Comparison of ENCODE assay signal across 34 cellular contexts in the genomic region with DNA sequence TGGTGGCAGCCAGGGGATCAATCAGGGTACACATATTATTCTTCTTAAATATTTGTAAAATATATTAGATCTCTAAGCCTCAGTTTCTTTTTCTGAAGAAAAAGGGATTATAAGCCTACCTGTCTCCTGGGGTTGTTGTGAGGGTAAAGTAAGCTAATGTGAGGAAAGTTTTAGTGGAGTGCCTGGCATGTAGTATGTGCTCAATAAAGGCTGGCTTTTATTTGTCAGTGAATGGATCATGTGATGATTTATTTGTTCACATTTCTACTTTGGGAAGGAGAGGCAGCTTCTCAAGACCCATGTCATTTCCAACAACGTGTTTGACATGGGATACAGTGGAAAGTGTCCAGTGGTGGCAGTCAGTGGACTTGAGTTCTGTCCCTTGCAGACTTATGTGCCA.
"Had no signal": no experiment of that assay in that cellular context is flagged by ENCODE, and none has a peak within 500 bp of the region (broad histone marks: within the 10 kb centered on the region; RNA-seq: fewer than 3 reads in every experiment).

No MANE protein-coding gene starts in this region.

- FAIRE-seq: astrocyte, bronchial epithelial cell had no signal

- H3K4me3 ChIP-seq: adrenal gland, ascending aorta, body of pancreas, breast epithelium, cardiac muscle cell had no signal

- ATAC-seq: activated naive CD4-positive, alpha-beta T cell treated with anti-CD3 and anti-CD28 coated beads, Interleukin-2, amount 50 U/mL, for 72 hours; activated naive CD8-positive, alpha-beta T cell treated with anti-CD3 and anti-CD28 coated beads, Interleukin-2, amount 50 U/mL, for 24 hours; activated T-cell treated with anti-CD3 and anti-CD28 coated beads, Interleukin-2, amount 50 U/mL, for 4 hours; activated T-cell treated with anti-CD3 and anti-CD28 coated beads, Interleukin-2, amount 50 U/mL, for 72 hours; activated T-helper 17 cell treated with anti-CD3 and anti-CD28 coated beads, Interleukin-2, amount 50 U/mL, for 72 hours; body of pancreas had no signal

- DNase-seq: activated effector memory CD4-positive, alpha-beta T cell treated with anti-CD3 and anti-CD28 coated beads, Interleukin-2, amount 50 U/mL, for 16 hours; activated effector memory CD4-positive, alpha-beta T cell treated with Interleukin-2 at 50 U/mL for 16 hours; activated gamma-delta T cell; activated gamma-delta T cell treated with Interleukin-2 at 50 U/mL for 16 hours; activated naive CD4-positive, alpha-beta T cell; activated naive CD4-positive, alpha-beta T cell treated with anti-CD3 and anti-CD28 coated beads for 36 hours; activated naive CD4-positive, alpha-beta T cell treated with anti-CD3 and anti-CD28 coated beads, Interleukin-2, amount 10 ng/mL, durations not matched to agents 7 days and 5 days; activated naive CD4-positive, alpha-beta T cell treated with anti-CD3 and anti-CD28 coated beads, Interleukin-2, amount 50 U/mL, for 16 hours; activated naive CD4-positive, alpha-beta T cell treated with Interleukin-2 at 50 U/mL for 16 hours; activated naive CD8-positive, alpha-beta T cell treated with anti-CD3 and anti-CD28 coated beads for 36 hours; activated naive CD8-positive, alpha-beta T cell treated with anti-CD3 and anti-CD28 coated beads, Interleukin-2, amount 10 ng/mL, durations not matched to agents 7 days and 5 days; activated naive CD8-positive, alpha-beta T cell treated with anti-CD3 and anti-CD28 coated beads, Interleukin-2, amount 50 U/mL, for 24 hours; activated T-cell treated with anti-CD3 and anti-CD28 coated beads, Interleukin-2, amount 50 U/mL, for 1 hour; activated T-cell treated with anti-CD3 and anti-CD28 coated beads, Interleukin-2, amount 50 U/mL, for 24 hours; activated T-cell treated with anti-CD3 and anti-CD28 coated beads, Interleukin-2, amount 50 U/mL, for 4 hours; activated T-cell treated with anti-CD3 and anti-CD28 coated beads, Interleukin-2, amount 50 U/mL, for 48 hours; activated T-cell treated with anti-CD3 and anti-CD28 coated beads, Interleukin-2, amount 50 U/mL, for 72 hours; adrenal gland; amniotic stem cell; amygdala; anterior cingulate cortex; aorta; body of pancreas; brain microvascular endothelial cell; caudate nucleus; central memory CD4-positive, alpha-beta T cell; cerebellar nuclear complex had no signal

- H3K27ac ChIP-seq: adrenal gland, ascending aorta, body of pancreas, brain microvascular endothelial cell, breast epithelium, cardiac muscle cell had no signal

- H3K27me3 ChIP-seq: adrenal gland, ascending aorta, body of pancreas, brain microvascular endothelial cell, breast epithelium, cardiac muscle cell had no signal

- H3K4me1 ChIP-seq: adrenal gland, ascending aorta, breast epithelium had no signal

- H3K36me3 ChIP-seq: adrenal gland, ascending aorta, brain microvascular endothelial cell, breast epithelium, cardiac muscle cell had no signal

- H3K9me3 ChIP-seq: adrenal gland, ascending aorta, body of pancreas, breast epithelium had no signal
